In the genomic region with DNA sequence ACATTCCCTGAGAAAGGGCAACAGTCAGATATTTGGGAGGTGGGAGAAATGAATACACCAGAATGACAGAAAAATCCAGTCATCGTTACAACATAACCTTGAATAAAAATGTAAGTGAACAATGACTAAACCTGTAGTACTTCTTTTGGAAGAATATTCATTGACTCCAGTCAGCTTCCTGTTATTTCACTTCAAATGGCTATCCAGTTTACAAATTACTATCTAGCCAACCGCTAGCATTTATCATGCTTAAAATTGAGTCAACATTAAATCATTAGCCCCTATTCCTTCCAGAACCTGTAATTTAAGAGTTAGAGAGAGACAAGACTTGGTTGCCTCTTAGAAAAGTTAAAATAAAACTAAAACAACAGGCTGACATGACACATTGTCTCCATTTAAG, we compare ENCODE assay signal across 15 cellular contexts. TPM values are rescaled to one million over a fixed set of nuclear protein-coding genes. Genes with fewer than 3 reads are reported as not detected.
DNase-seq lines count a peak whose midpoint lies in the region; ATAC-seq, FAIRE-seq and TF ChIP-seq lines count a peak whose summit lies in the region.
"Had no signal": no experiment of that assay in that cellular context is flagged by ENCODE, and none has a peak within 500 bp of the region (broad histone marks: within the 10 kb centered on the region; RNA-seq: fewer than 3 reads in every experiment).

No MANE protein-coding gene starts in this region.

- H3K4me2 ChIP-seq in PC-3 (ENCODE audit: low read length), result peak overlapping the region; percentile 65
- H3K4me2 ChIP-seq: BLaER1 treated with 17β-estradiol and CSF1 and Interleukin-3, amounts not matched to agents 10 nM and 100 nM had no signal

- BruUV-seq in PC-3 (replicated peaks; lab: Mats Ljungman, UMichigan), result no TSS peak

- H4K20me1 ChIP-seq in PC-3 (ENCODE audit: low read length), result no peaks in the 10 kb centered on the region
- H4K20me1 ChIP-seq: BLaER1 treated with 17β-estradiol and CSF1 and Interleukin-3, amounts not matched to agents 10 nM and 100 nM had no signal

- H3K79me2 ChIP-seq in PC-3 (ENCODE audit: low read length), result peaks cover 8% of the 10 kb centered on the region

- H3K4me1 ChIP-seq in PC-3 (ENCODE audit: insufficient read depth, low read length) (peaks cover 47% of the 10 kb centered on the region), pancreas (peaks cover 41 to 61% (median 56%) of the 10 kb centered on the region in 3 donors)
- H3K4me1 ChIP-seq: testis had no signal

- H3K36me3 ChIP-seq in PC-3 (ENCODE audit: low read depth, low read length) (no peaks in the 10 kb centered on the region; the same call in 1 of the 2 replicates), pancreas (no peaks in the 10 kb centered on the region)
- H3K36me3 ChIP-seq: ascending aorta; BLaER1 treated with 17β-estradiol and CSF1 and Interleukin-3, amounts not matched to agents 10 nM and 100 nM; HAP-1 had no signal

- H3K27ac ChIP-seq in PC-3 (ENCODE audit: low read length), result peak overlapping the region; percentile 93
- H3K27ac ChIP-seq in epithelial cell of prostate, result peak overlapping the region; percentile 80
- peak overlapping the region in 2 of 4 donors; percentile 70 to 79 for H3K27ac ChIP-seq in pancreas
- H3K27ac ChIP-seq: BLaER1 treated with 17β-estradiol and CSF1 and Interleukin-3, amounts not matched to agents 10 nM and 100 nM; testis had no signal

- WGBS in pancreas, 2 donors, result 17 to 23% methylated on average over 2 of the region's 2 CpGs

- peak; percentile 46 for ATAC-seq in PC-3
- ATAC-seq in pancreas, result peak in 3 of 4 donors; percentile 25 to 35 (median 32)
- no peak for ATAC-seq in GM18517 (IDR thresholded peaks at IDR 0.05; ENCODE audit: unreplicated experiment)

- peak overlapping the region; percentile 19; the same call in 1 of the 2 replicates for H3K4me3 ChIP-seq in PC-3 (ENCODE audit: low read length)
- no peak overlapping the region for H3K4me3 ChIP-seq in pancreas
- H3K4me3 ChIP-seq: ascending aorta; BLaER1 treated with 17β-estradiol and CSF1 and Interleukin-3, amounts not matched to agents 10 nM and 100 nM; HAP-1; testis had no signal

- H3K27me3 ChIP-seq in PC-3 (ENCODE audit: low read length) (no peaks in the 10 kb centered on the region), pancreas (no peaks in the 10 kb centered on the region)
- H3K27me3 ChIP-seq: ascending aorta; BLaER1 treated with 17β-estradiol and CSF1 and Interleukin-3, amounts not matched to agents 10 nM and 100 nM; testis had no signal

- TF ChIP-seq CTCF in PC-3 (conservative IDR thresholded peaks at IDR 0.05; ENCODE audit: low read depth, low read length) (no peak), pancreas (IDR thresholded peaks at IDR 0.05) (no peak)

- H3K9me2 ChIP-seq in PC-3 (replicated peaks; ENCODE audit: low read length), result no peaks in the 10 kb centered on the region

- H3K9me3 ChIP-seq in PC-3 (ENCODE audit: low read length) (no peaks in the 10 kb centered on the region), pancreas (no peaks in the 10 kb centered on the region)
- H3K9me3 ChIP-seq: ascending aorta; BLaER1 treated with 17β-estradiol and CSF1 and Interleukin-3, amounts not matched to agents 10 nM and 100 nM; HAP-1; testis had no signal

- 0 out of 2 replicates have a peak overlapping the region, but pooled peaks have one; percentile 5 for H2AFZ ChIP-seq in PC-3 (ENCODE audit: low read length)

- FAIRE-seq in pancreas (lab: Jason Lieb, UNC), result peak; percentile 59

- intact Hi-C loops in PC-3 (cut with micrococcal nuclease) (loop anchor here (1.0 to 2.0 kb wide), 3 partner anchors 20 to 123 kb away; partner anchors contain the start of gene WLS), pancreas (cut with DNase I) (no loop called here)

- POLR2A ChIA-PET in PC-3 (lab: Charles Lee; ENCODE audit: unreplicated experiment), result no interaction called here

- CTCF ChIA-PET in PC-3 (lab: Charles Lee), result interaction anchor here (1.2 kb wide), 1 partner anchor 123 kb away, joined by 4 read pairs; no protein-coding TSS in a partner anchor

- H3F3A ChIP-seq in PC-3 (ENCODE audit: low read length, unreplicated experiment), result peaks cover 16% of the 10 kb centered on the region

- peak overlapping the region; percentile 58 for H3K9ac ChIP-seq in PC-3 (ENCODE audit: low read length)
- H3K9ac ChIP-seq: BLaER1 treated with 17β-estradiol and CSF1 and Interleukin-3, amounts not matched to agents 10 nM and 100 nM had no signal

- DNase-seq in GM03348 (ENCODE audit: low spot score), result peak; percentile 28
- peak; percentile 78 for DNase-seq in PC-3
- no peak for DNase-seq in epithelial cell of prostate (ENCODE audit: low read depth, low spot score)
- DNase-seq in pancreas, result no peak
- no peak for DNase-seq in activated CD4-positive, alpha-beta T cell treated with anti-CD3 and anti-CD28 coated beads for 48 hours
- DNase-seq in NCI-H526 (lab: John Stamatoyannopoulos, UW), result no peak
- DNase-seq: DMS79; effector CD4-positive, alpha-beta T cell; NCI-H1930; stimulated activated CD4-positive, alpha-beta T cell treated with anti-CD3 and anti-CD28 coated beads, Interleukin-1b, Interleukin-23, amount 100 ng/mL, for 48 hours; testis had no signal

RNA-seq across cellular contexts. Expression of gene WLS, which starts 33.6 kb away (rescaled TPM):
- 15.3 and 19.1 TPM in 2 replicates for total RNA-seq in PC-3 (2014; rRNA removed)
- total RNA-seq in pancreas, result 100 to 1,000 TPM in 1 of 6 donors, 10 to 100 TPM in 5; 58.3 to 121 (median 77.8) TPM
- 10 to 100 TPM; 32.5 to 42.5 TPM for polyA plus RNA-seq in pancreas

Comparison
In these comparisons a context has a peak if more than half of its experiments do, and no peak if none do; other contexts are left out.
1. DNase-seq: peak in GM03348 (single experiment) and PC-3 (single experiment); none in epithelial cell of prostate (single experiment), pancreas (0 of 6), activated CD4-positive, alpha-beta T cell treated with anti-CD3 and anti-CD28 coated beads for 48 hours (single experiment) and NCI-H526 (0 of 2).